12 cellular contexts compared by ENCODE assay signal in the genomic region with DNA sequence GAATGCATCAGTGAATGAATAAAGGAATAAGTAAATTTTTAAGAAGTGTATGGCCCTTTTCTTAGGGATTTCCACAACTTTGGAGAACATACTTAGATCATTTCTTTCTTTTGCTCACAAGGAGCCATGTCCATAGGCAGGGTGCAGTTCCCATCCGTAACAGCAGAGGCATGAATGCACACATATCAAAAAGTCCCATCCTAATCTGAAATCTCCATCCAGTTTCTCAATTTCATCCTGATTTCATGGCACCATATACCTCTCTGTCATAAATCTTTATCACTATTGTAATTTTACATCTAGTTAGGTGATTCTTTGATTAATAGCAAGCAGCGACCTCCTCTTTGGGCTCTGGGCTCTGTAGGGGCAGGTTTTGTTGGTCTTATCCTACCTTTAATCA.
A peak's percentile ranks its signal among the peaks of the same experiment; 100 is the strongest.
DNase-seq lines count a peak whose midpoint lies in the region; ATAC-seq and TF ChIP-seq lines count a peak whose summit lies in the region.
"Had no signal": no experiment of that assay in that cellular context is flagged by ENCODE, and none has a peak within 500 bp of the region (broad histone marks: within the 10 kb centered on the region; RNA-seq: fewer than 3 reads in every experiment).

No MANE protein-coding gene starts in this region.

- H3K9me2 ChIP-seq in PC-3 (replicated peaks; ENCODE audit: low read length), result no peaks in the 10 kb centered on the region

- no peaks in the 10 kb centered on the region for H3K9me3 ChIP-seq in PC-3 (ENCODE audit: low read length)
- no peaks in the 10 kb centered on the region for H3K9me3 ChIP-seq in transverse colon
- H3K9me3 ChIP-seq: tibial artery had no signal

- H3K4me3 ChIP-seq in PC-3 (ENCODE audit: low read length), result no peak overlapping the region
- no peak overlapping the region for H3K4me3 ChIP-seq in fibroblast of mammary gland (ENCODE audit: control insufficient read depth, low read depth, low read length)
- H3K4me3 ChIP-seq in transverse colon, result no peak overlapping the region
- H3K4me3 ChIP-seq: tibial artery had no signal

- H3K27ac ChIP-seq in PC-3 (ENCODE audit: low read length) (no peak overlapping the region), transverse colon (no peak overlapping the region)
- H3K27ac ChIP-seq: tibial artery had no signal

- H3K9ac ChIP-seq in PC-3 (ENCODE audit: low read length), result no peak overlapping the region

- H4K20me1 ChIP-seq in PC-3 (ENCODE audit: low read length), result no peaks in the 10 kb centered on the region

- TF ChIP-seq EP300 in transverse colon (IDR thresholded peaks at IDR 0.05; ENCODE audit: low read depth), result no peak

- CTCF ChIA-PET in PC-3 (lab: Charles Lee), result no interaction called here

- H3K27me3 ChIP-seq in PC-3 (ENCODE audit: low read length) (peaks cover 61% of the 10 kb centered on the region), transverse colon (peaks cover 18% of the 10 kb centered on the region)

- no peaks in the 10 kb centered on the region for H3K79me2 ChIP-seq in PC-3 (ENCODE audit: low read length)

- H2AFZ ChIP-seq in PC-3 (ENCODE audit: low read length), result no peak overlapping the region

- H3K4me2 ChIP-seq in PC-3 (ENCODE audit: low read length), result no peak overlapping the region

- no peaks in the 10 kb centered on the region for H3K36me3 ChIP-seq in PC-3 (ENCODE audit: low read depth, low read length)
- H3K36me3 ChIP-seq in transverse colon, result no peaks in the 10 kb centered on the region
- H3K36me3 ChIP-seq: tibial artery had no signal

- ATAC-seq in PC-3, result no peak
- no peak for ATAC-seq in HG03025 (IDR thresholded peaks at IDR 0.05; ENCODE audit: low FRiP score, unreplicated experiment)
- ATAC-seq in Right ventricle myocardium superior (ENCODE audit: poor library complexity), result no peak

- TF ChIP-seq CTCF in PC-3 (conservative IDR thresholded peaks at IDR 0.05; ENCODE audit: low read depth, low read length) (peak; percentile 51), fibroblast of mammary gland (conservative IDR thresholded peaks at IDR 0.05; ENCODE audit: control insufficient read depth, insufficient read depth, low read depth, low read length) (peak; percentile 33), transverse colon (IDR thresholded peaks at IDR 0.05) (peak in 3 of 5 experiments; percentile 8 to 14 (median 11))

- WGBS in transverse colon (ENCODE audit: low coverage in 1 of 2), 2 donors, result 60 to 68% methylated on average over 2 of the region's 2 CpGs

- no peaks in the 10 kb centered on the region for H3F3A ChIP-seq in PC-3 (ENCODE audit: low read length, unreplicated experiment)

- POLR2A ChIA-PET in PC-3 (lab: Charles Lee; ENCODE audit: unreplicated experiment), result no interaction called here

- TF ChIP-seq POLR2A in transverse colon (IDR thresholded peaks at IDR 0.05), result no peak

- H3K4me1 ChIP-seq in PC-3 (ENCODE audit: insufficient read depth, low read length) (no peaks in the 10 kb centered on the region), transverse colon (no peaks in the 10 kb centered on the region)
- H3K4me1 ChIP-seq: tibial artery had no signal

- BruUV-seq in PC-3 (replicated peaks; lab: Mats Ljungman, UMichigan), result no TSS peak

- intact Hi-C loops in PC-3 (cut with micrococcal nuclease) (no loop called here), transverse colon (cut with DNase I; ENCODE audit: low total_unique reads) (no loop called here), Right ventricle myocardium superior (cut with DNase I) (no loop called here)

- DNase-seq in activated CD4-positive, alpha-beta T cell treated with anti-CD3 and anti-CD28 coated beads for 48 hours, result peak; percentile 8
- DNase-seq in activated CD4-positive, alpha-beta T cell treated with anti-CD3 and anti-CD28 coated beads, Interleukin-2, amount 50 U/mL, for 48 hours, result no peak
- DNase-seq in PC-3, result peak; percentile 11
- no peak for DNase-seq in fibroblast of mammary gland (ENCODE audit: low read depth)
- no peak for DNase-seq in transverse colon
- no peak for DNase-seq in NCI-H1105 (lab: John Stamatoyannopoulos, UW)
- no peak for DNase-seq in Right ventricle myocardium superior
- DNase-seq: activated B cell treated with CpG ODN at 0.5 μM for 24 hours, activated gamma-delta T cell, posterior cingulate gyrus, tibial artery had no signal

- in situ Hi-C loops in transverse colon (cut with MboI; ENCODE audit: low pct_ligation_motif_present in 1 of 4, low pct_unique_long_range_greater_than_20kb in 1 of 4, low sequenced_read_pairs in 3 of 4), result no loop called here

Comparison
In these comparisons a context has a peak if more than half of its experiments do, and no peak if none do; other contexts are left out.
1. DNase-seq: peak in activated CD4-positive, alpha-beta T cell treated with anti-CD3 and anti-CD28 coated beads for 48 hours (single experiment) and PC-3 (single experiment); none in activated CD4-positive, alpha-beta T cell treated with anti-CD3 and anti-CD28 coated beads, Interleukin-2, amount 50 U/mL, for 48 hours (0 of 2), fibroblast of mammary gland (single experiment), transverse colon (single experiment), NCI-H1105 (single experiment) and Right ventricle myocardium superior (single experiment).
2. Peak in every context shown above with its lines, with median percentiles within 50 percentile points of each other: CTCF ChIP-seq.